Comparison of ENCODE assay signal across 22 cellular contexts in the genomic region with DNA sequence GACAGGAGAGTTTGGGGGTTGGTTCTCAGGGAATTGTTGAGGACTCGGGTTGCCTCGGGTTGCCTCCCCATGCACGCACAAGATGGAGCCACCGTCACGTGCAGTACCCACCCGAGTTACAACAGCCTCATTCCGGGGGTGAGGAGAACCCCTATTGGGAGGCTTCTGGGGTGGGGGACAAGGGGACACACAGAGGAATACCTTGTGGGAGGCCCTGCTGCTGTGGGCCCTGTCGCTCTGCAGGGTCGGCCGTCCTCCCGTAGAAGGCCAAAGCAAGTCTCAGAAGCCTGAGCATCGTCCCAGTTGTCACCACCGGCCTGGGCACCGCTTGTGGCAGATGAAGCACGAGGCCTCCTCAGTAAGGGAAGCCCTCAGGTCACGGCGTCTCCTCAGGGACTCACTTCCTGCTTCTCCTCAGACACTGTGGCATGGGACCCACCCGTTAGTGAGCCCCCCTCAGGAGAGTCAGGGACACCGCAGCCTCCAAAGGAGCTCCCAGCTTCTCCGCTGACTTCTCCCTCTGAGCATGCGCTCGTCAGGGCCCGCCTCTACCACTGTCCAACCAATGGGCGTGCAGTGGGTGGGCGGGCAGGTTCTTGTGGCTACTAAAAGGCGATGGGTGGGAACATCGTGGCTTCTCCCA. TPM values are rescaled to one million over a fixed set of nuclear protein-coding genes. Genes with fewer than 3 reads are reported as not detected.
DNase-seq lines count a peak whose midpoint lies in the region; ATAC-seq and TF ChIP-seq lines count a peak whose summit lies in the region.
"Had no signal": no experiment of that assay in that cellular context is flagged by ENCODE, and none has a peak within 500 bp of the region (broad histone marks: within the 10 kb centered on the region; RNA-seq: fewer than 3 reads in every experiment).

A gene with protein sequence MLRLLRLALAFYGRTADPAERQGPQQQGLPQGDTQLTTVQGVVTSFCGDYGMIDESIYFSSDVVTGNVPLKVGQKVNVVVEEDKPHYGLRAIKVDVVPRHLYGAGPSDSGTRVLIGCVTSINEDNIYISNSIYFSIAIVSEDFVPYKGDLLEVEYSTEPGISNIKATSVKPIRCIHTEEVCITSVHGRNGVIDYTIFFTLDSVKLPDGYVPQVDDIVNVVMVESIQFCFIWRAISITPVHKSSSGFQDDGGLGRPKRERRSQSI (minus strand): TSS at position 522 of the 643 bp plus-strand sequence. CDS start 227 bp downstream, at position 295.

- ATAC-seq in WTC11 = peak; percentile 89
- ATAC-seq in HG02798 (IDR thresholded peaks at IDR 0.05; ENCODE audit: poor library complexity, unreplicated experiment) = no peak
- no peak for ATAC-seq in HG02884 (IDR thresholded peaks at IDR 0.05; ENCODE audit: unreplicated experiment)
- ATAC-seq in HG02938 (IDR thresholded peaks at IDR 0.05; ENCODE audit: unreplicated experiment) = no peak

- peaks cover 2% of the 10 kb centered on the region; the same call in 1 of the 2 replicates for H3K27me3 Mint-ChIP-seq in WTC11 (ENCODE audit: low read depth)

- no peak within 1 kb of the TSS for H3K4me3 ChIP-seq in testis
- H3K4me3 ChIP-seq: BLaER1 treated with 17β-estradiol and CSF1 and Interleukin-3, amounts not matched to agents 10 nM and 100 nM had no signal

- POLR2A ChIA-PET in WTC11 (lab: Charles Lee) = no interaction called here

- CTCF ChIA-PET in WTC11 (lab: Charles Lee) = interaction anchor here (0.8 to 1.0 kb wide), 2 partner anchors 15 to 59 kb away, joined by 3 to 6 read pairs; no protein-coding TSS in a partner anchor

- no peaks in the 10 kb centered on the region for H3K27me3 ChIP-seq in testis

- H3K27ac ChIP-seq in testis = no peak within 1 kb of the TSS
- H3K27ac ChIP-seq: BLaER1 treated with 17β-estradiol and CSF1 and Interleukin-3, amounts not matched to agents 10 nM and 100 nM; HL-60 had no signal

- H3K4me3 Mint-ChIP-seq in WTC11 = no peak within 1 kb of the TSS
- H3K4me3 Mint-ChIP-seq: HFFc6; T-helper 2 cell treated with Interferon-gamma antibody and Interleukin-4, amounts not matched to agents 5 μg/mL and 100 μg/mL, for 36 hours had no signal

- H3K27ac Mint-ChIP-seq in WTC11 = no peak within 1 kb of the TSS
- H3K27ac Mint-ChIP-seq: CD8-positive, alpha-beta memory T cell; HFFc6; T-helper 2 cell treated with Interferon-gamma antibody and Interleukin-4, amounts not matched to agents 5 μg/mL and 100 μg/mL, for 36 hours had no signal

- no peaks in the 10 kb centered on the region for H3K4me1 ChIP-seq in testis

- no peaks in the 10 kb centered on the region for H3K9me3 ChIP-seq in testis

- WGBS in testis, 2 donors = 82% methylated on average over 18 of the region's 27 CpGs; no CpG with 5 or more reads in 1 of the 2 donors

- intact Hi-C loops in testis (cut with DNase I; ENCODE audit: low total_unique reads) = no loop called here

- no peak for TF ChIP-seq POLR2A in testis (IDR thresholded peaks at IDR 0.05)

- no peaks in the 10 kb centered on the region for H3K36me3 ChIP-seq in testis (ENCODE audit: low read depth, missing control alignments)
- H3K36me3 ChIP-seq: BLaER1 treated with 17β-estradiol and CSF1 and Interleukin-3, amounts not matched to agents 10 nM and 100 nM had no signal

- no peak for TF ChIP-seq CTCF in WTC11 (IDR thresholded peaks at IDR 0.05)
- TF ChIP-seq CTCF in testis (IDR thresholded peaks at IDR 0.05) = no peak

- H3K36me3 Mint-ChIP-seq in WTC11 = no peaks in the 10 kb centered on the region
- H3K36me3 Mint-ChIP-seq: CD8-positive, alpha-beta memory T cell had no signal

- peaks cover 7% of the 10 kb centered on the region for H3K4me1 Mint-ChIP-seq in WTC11
- H3K4me1 Mint-ChIP-seq: CD8-positive, alpha-beta memory T cell had no signal

- peak; percentile 2 for DNase-seq in NCI-H82 (lab: John Stamatoyannopoulos, UW)
- DNase-seq in NCI-H82 treated with DMSO at 0.1 percent for 48 hours (lab: John Stamatoyannopoulos, UW; ENCODE audit: unreplicated experiment) = no peak
- DNase-seq in NCI-H2227 treated with DMSO at 0.1 percent for 48 hours (lab: John Stamatoyannopoulos, UW) = peak; percentile 35
- peak; percentile 14 for DNase-seq in WTC11 (ENCODE audit: low spot score)
- DNase-seq in testis = peak; percentile 31
- DNase-seq: 8988T; CD8-positive, alpha-beta memory T cell; DND-41; HFFc6; NCI-H1417; NCI-H2029; NCI-H345; NCI-H69; OCI-M1; RPMI8226; SIG-M5 had no signal

- no peaks in the 10 kb centered on the region for H3K9me3 Mint-ChIP-seq in WTC11
- H3K9me3 Mint-ChIP-seq: CD8-positive, alpha-beta memory T cell; HFFc6; T-helper 2 cell treated with Interferon-gamma antibody and Interleukin-4, amounts not matched to agents 5 μg/mL and 100 μg/mL, for 36 hours had no signal

TF ChIP-seq in WTC11, 78 proteins besides CTCF, POLR2A, EP300 and RAD21:
- TF ChIP-seq SOX15 (CRISPR knock-in tag; IDR thresholded peaks at IDR 0.05) (no peak), OVOL2 (CRISPR knock-in tag; IDR thresholded peaks at IDR 0.05; ENCODE audit: borderline replicate concordance) (no peak), ATF1 (CRISPR knock-in tag; IDR thresholded peaks at IDR 0.05) (no peak), ZNF423 (CRISPR knock-in tag; IDR thresholded peaks at IDR 0.05) (no peak), KAT7 (CRISPR knock-in tag; IDR thresholded peaks at IDR 0.05; ENCODE audit: borderline replicate concordance) (no peak), PREB (CRISPR knock-in tag; IDR thresholded peaks at IDR 0.05; ENCODE audit: borderline replicate concordance) (no peak), JUN (CRISPR knock-in tag; IDR thresholded peaks at IDR 0.05) (no peak), E2F1 (CRISPR knock-in tag; IDR thresholded peaks at IDR 0.05) (no peak), NFE2L1 (CRISPR knock-in tag; IDR thresholded peaks at IDR 0.05) (no peak), ZNF671 (CRISPR knock-in tag; IDR thresholded peaks at IDR 0.05) (no peak)
- TF ChIP-seq, protein P1, sequence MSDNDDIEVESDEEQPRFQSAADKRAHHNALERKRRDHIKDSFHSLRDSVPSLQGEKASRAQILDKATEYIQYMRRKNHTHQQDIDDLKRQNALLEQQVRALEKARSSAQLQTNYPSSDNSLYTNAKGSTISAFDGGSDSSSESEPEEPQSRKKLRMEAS (CRISPR knock-in tag; IDR thresholded peaks at IDR 0.05) = no peak

RNA-seq across cellular contexts. Expression of the gene that starts here (rescaled TPM):
- total RNA-seq in WTC11 (2021) (0.24 TPM in 1 of 3 replicates, not detected in the others), testis (1 to 10 TPM; 4.4 to 5.9 TPM)
- 4.5 TPM for polyA plus RNA-seq in testis (ENCODE audit: insufficient read depth, low read depth, low replicate concordance)
- total RNA-seq: CD8-positive, alpha-beta memory T cell; HFFc6 had no signal
- polyA plus RNA-seq: CD8-positive, alpha-beta memory T cell had no signal

Comparison
In these comparisons a context has a peak if more than half of its experiments do, and no peak if none do; other contexts are left out.
1. Peak in DNase-seq and ATAC-seq in WTC11; RNA of the gene not detected or under 1 TPM.